Comparison of ENCODE assay signal across 8 cellular contexts in genomic region chr6:144216668-144217218, GRCh38.
DNase-seq lines count a peak whose midpoint lies in the region; ATAC-seq and TF ChIP-seq lines count a peak whose summit lies in the region.

No MANE protein-coding gene starts in this region.

- DNase-seq in Calu3 (no peak), left ventricle myocardium inferior (no peak), NCI-H1436 (lab: John Stamatoyannopoulos, UW) (no peak), NCI-H2107 treated with DMSO at 0.1 percent for 48 hours (lab: John Stamatoyannopoulos, UW; ENCODE audit: unreplicated experiment) (no peak)
- DNase-seq in activated T-helper 2 cell treated with anti-CD3 and anti-CD28 coated beads, Interferon-gamma antibody, Interleukin-2, Interleukin-4, amounts not matched to agents 10 μg/mL and 5 μg/mL and 100 μg/mL, durations not matched to agents 14 hours and 24 hours and 36 hours (ENCODE audit: low spot score) = no peak

- H3K9me3 ChIP-seq in left ventricle myocardium inferior (replicated peaks) = peaks cover 7% of the 10 kb centered on the region
- H3K9me3 ChIP-seq in skeletal muscle satellite cell (replicated peaks; ENCODE audit: low read length) = no peaks in the 10 kb centered on the region

- H3K4me1 Mint-ChIP-seq in Calu3 (ENCODE audit: low read depth, unreplicated experiment) = peaks cover 16% of the 10 kb centered on the region
- peaks cover 26% of the 10 kb centered on the region for H3K4me1 Mint-ChIP-seq in activated T-helper 2 cell treated with anti-CD3 and anti-CD28 coated beads, Interferon-gamma antibody, Interleukin-2, Interleukin-4, amounts not matched to agents 10 μg/mL and 5 μg/mL and 100 μg/mL, durations not matched to agents 14 hours and 24 hours and 36 hours (ENCODE audit: low read depth)

- H3K4me1 ChIP-seq in left ventricle myocardium inferior (peaks cover 31% of the 10 kb centered on the region), skeletal muscle satellite cell (ENCODE audit: control insufficient read depth, insufficient read depth, low read length) (peaks cover 17% of the 10 kb centered on the region)

- TF ChIP-seq CTCF in Calu3 (IDR thresholded peaks at IDR 0.05; ENCODE audit: unreplicated experiment) (no peak), left ventricle myocardium inferior (IDR thresholded peaks at IDR 0.05; ENCODE audit: borderline replicate concordance) (no peak)

- no peaks in the 10 kb centered on the region for H3K27me3 ChIP-seq in left ventricle myocardium inferior (ENCODE audit: low read depth)
- H3K27me3 ChIP-seq in skeletal muscle satellite cell (ENCODE audit: control insufficient read depth, insufficient read depth, low read length) = no peaks in the 10 kb centered on the region

- peak overlapping the region; percentile 87 for H3K4me2 ChIP-seq in skeletal muscle satellite cell (ENCODE audit: low read length)

- no peaks in the 10 kb centered on the region for H3K27me3 Mint-ChIP-seq in Calu3 (ENCODE audit: unreplicated experiment)
- H3K27me3 Mint-ChIP-seq in activated T-helper 2 cell treated with anti-CD3 and anti-CD28 coated beads, Interferon-gamma antibody, Interleukin-2, Interleukin-4, amounts not matched to agents 10 μg/mL and 5 μg/mL and 100 μg/mL, durations not matched to agents 14 hours and 24 hours and 36 hours (ENCODE audit: low read depth) = no peaks in the 10 kb centered on the region

- H3K4me3 Mint-ChIP-seq in Calu3 (ENCODE audit: low read depth, unreplicated experiment) = peak overlapping the region; percentile 80
- peak overlapping the region; percentile 89 for H3K4me3 Mint-ChIP-seq in activated T-helper 2 cell treated with anti-CD3 and anti-CD28 coated beads, Interferon-gamma antibody, Interleukin-2, Interleukin-4, amounts not matched to agents 10 μg/mL and 5 μg/mL and 100 μg/mL, durations not matched to agents 14 hours and 24 hours and 36 hours (ENCODE audit: low read depth)

- no peaks in the 10 kb centered on the region for H3K9me3 Mint-ChIP-seq in Calu3 (ENCODE audit: low read depth, unreplicated experiment)
- H3K9me3 Mint-ChIP-seq in activated T-helper 2 cell treated with anti-CD3 and anti-CD28 coated beads, Interferon-gamma antibody, Interleukin-2, Interleukin-4, amounts not matched to agents 10 μg/mL and 5 μg/mL and 100 μg/mL, durations not matched to agents 14 hours and 24 hours and 36 hours = no peaks in the 10 kb centered on the region

- ATAC-seq in GM19467 (IDR thresholded peaks at IDR 0.05; ENCODE audit: unreplicated experiment) (peak; percentile 40), HG03457 (IDR thresholded peaks at IDR 0.05; ENCODE audit: unreplicated experiment) (peak; percentile 27)

- H3K36me3 ChIP-seq in left ventricle myocardium inferior = no peaks in the 10 kb centered on the region
- no peaks in the 10 kb centered on the region for H3K36me3 ChIP-seq in skeletal muscle satellite cell (ENCODE audit: insufficient read depth, low read length)

- H3K9ac ChIP-seq in skeletal muscle satellite cell (ENCODE audit: low read depth, low read length) = peak overlapping the region; percentile 81

- peak overlapping the region; percentile 79 for H3K4me3 ChIP-seq in left ventricle myocardium inferior
- H3K4me3 ChIP-seq in skeletal muscle satellite cell (ENCODE audit: low read length) = peak overlapping the region; percentile 59

- no TSS peak for BruUV-seq in Calu3 (replicated peaks; lab: Mats Ljungman, UMichigan)

- H3K36me3 Mint-ChIP-seq in Calu3 (ENCODE audit: insufficient read depth, unreplicated experiment) = peaks cover 22% of the 10 kb centered on the region
- H3K36me3 Mint-ChIP-seq in activated T-helper 2 cell treated with anti-CD3 and anti-CD28 coated beads, Interferon-gamma antibody, Interleukin-2, Interleukin-4, amounts not matched to agents 10 μg/mL and 5 μg/mL and 100 μg/mL, durations not matched to agents 14 hours and 24 hours and 36 hours (ENCODE audit: low read depth) = no peaks in the 10 kb centered on the region

- CTCF ChIA-PET in Calu3 (lab: Charles Lee) = interaction anchor here (0.6 to 1.6 kb wide), 4 partner anchors 70 to 265 kb away, joined by 3 to 7 read pairs (median 4); no protein-coding TSS in a partner anchor

- peak overlapping the region; percentile 99 for H3K27ac Mint-ChIP-seq in Calu3 (ENCODE audit: unreplicated experiment)
- H3K27ac Mint-ChIP-seq in activated T-helper 2 cell treated with anti-CD3 and anti-CD28 coated beads, Interferon-gamma antibody, Interleukin-2, Interleukin-4, amounts not matched to agents 10 μg/mL and 5 μg/mL and 100 μg/mL, durations not matched to agents 14 hours and 24 hours and 36 hours = peak overlapping the region; percentile 98

- peak overlapping the region; percentile 93 for H3K27ac ChIP-seq in left ventricle myocardium inferior (replicated peaks)

- intact Hi-C loops in Calu3 (cut with micrococcal nuclease; ENCODE audit: unreplicated experiment) = loop anchor here (2.0 to 5.0 kb wide), 3 partner anchors 66 to 266 kb away; no protein-coding TSS in a partner anchor
- intact Hi-C loops in activated T-helper 2 cell treated with anti-CD3 and anti-CD28 coated beads, Interferon-gamma antibody, Interleukin-2, Interleukin-4, amounts not matched to agents 10 μg/mL and 5 μg/mL and 100 μg/mL, durations not matched to agents 14 hours and 24 hours and 36 hours (cut with micrococcal nuclease) = loop anchor here (1.0 to 10.0 kb wide), 10 partner anchors 38 to 662 kb away; partner anchors contain the start of genes SF3B5, STX11 and UTRN
- intact Hi-C loops in left ventricle myocardium inferior (cut with micrococcal nuclease) = loop anchor here (5.0 to 10.0 kb wide), 2 partner anchors 66 to 268 kb away; no protein-coding TSS in a partner anchor
